ENCODE assay signal across 1 cellular context in genomic region chr17:15999974-16000827, GRCh38.
TF ChIP-seq lines count a peak whose summit lies in the region.

No MANE protein-coding gene starts in this region.

TF ChIP-seq in SK-N-SH treated with all-trans-retinoic acid at 6 μM for 48 hours, 23 proteins besides CTCF, POLR2A, EP300 and RAD21 (continued from another document):
- TF ChIP-seq TSHZ2 (CRISPR knock-in tag; IDR thresholded peaks at IDR 0.05): no peak
- no peak for TF ChIP-seq BACH2 (CRISPR knock-in tag; IDR thresholded peaks at IDR 0.05; ENCODE audit: borderline replicate concordance)
- no peak for TF ChIP-seq ESRRG (CRISPR knock-in tag; IDR thresholded peaks at IDR 0.05)
